Comparison of ENCODE assay signal across 26 cellular contexts in the genomic region with DNA sequence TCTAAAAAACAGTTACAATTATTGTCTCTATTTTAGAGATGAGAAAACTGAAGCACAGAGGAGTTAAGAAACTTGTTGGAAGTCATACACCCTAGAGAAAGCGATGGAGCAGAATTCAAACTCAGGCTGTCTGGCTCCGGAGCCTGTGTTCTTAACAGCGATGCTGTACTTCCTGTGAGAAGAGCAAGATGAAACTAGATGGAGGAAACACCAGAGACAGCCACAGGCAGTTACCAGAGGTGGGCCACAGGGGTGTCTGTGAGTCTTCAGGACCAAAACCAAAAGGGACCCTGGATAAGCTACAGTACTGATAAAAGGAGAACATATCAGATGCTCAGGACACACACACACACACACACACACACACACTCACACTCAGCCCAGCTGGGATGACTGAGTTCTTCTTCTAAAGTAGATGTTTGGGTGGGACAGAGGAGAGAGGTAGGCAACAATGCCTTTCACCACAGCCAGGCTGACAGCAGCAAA.
A peak's percentile ranks its signal among the peaks of the same experiment; 100 is the strongest.
DNase-seq lines count a peak whose midpoint lies in the region; ATAC-seq, FAIRE-seq and TF ChIP-seq lines count a peak whose summit lies in the region.
"Had no signal": no experiment of that assay in that cellular context is flagged by ENCODE, and none has a peak within 500 bp of the region (broad histone marks: within the 10 kb centered on the region; RNA-seq: fewer than 3 reads in every experiment).

No MANE protein-coding gene starts in this region.

- TF ChIP-seq RAD21 in HepG2 (CRISPR knock-in tag; IDR thresholded peaks at IDR 0.05): no peak

- no peaks in the 10 kb centered on the region for H4K20me1 ChIP-seq in HepG2 (ENCODE audit: insufficient read depth, low read length)

- H4K8ac ChIP-seq in mesendoderm (ENCODE audit: low read depth, low read length): no peak overlapping the region

- no peaks in the 10 kb centered on the region for H3K9me3 ChIP-seq in HepG2 (ENCODE audit: low read length)
- H3K9me3 ChIP-seq in right lobe of liver: no peaks in the 10 kb centered on the region
- H3K9me3 ChIP-seq in transverse colon: no peaks in the 10 kb centered on the region

- no peak overlapping the region for H3K4me2 ChIP-seq in HepG2 (ENCODE audit: low read depth, low read length)
- no peak overlapping the region for H3K4me2 ChIP-seq in mesendoderm (ENCODE audit: low read length)

- peak overlapping the region; percentile 3 for H3K18ac ChIP-seq in mesendoderm (ENCODE audit: low read length)

- intact Hi-C loops in HepG2 (cut with micrococcal nuclease; ENCODE audit: unreplicated experiment): no loop called here
- intact Hi-C loops in right lobe of liver (cut with DNase I): no loop called here
- intact Hi-C loops in transverse colon (cut with DNase I; ENCODE audit: low total_unique reads): no loop called here

- H3K27ac ChIP-seq in HepG2 (ENCODE audit: extremely low read length, insufficient read depth, low read length) (no peak overlapping the region), right lobe of liver (no peak overlapping the region), VCaP (peak overlapping the region; percentile 55), mesendoderm (ENCODE audit: low read depth, low read length) (no peak overlapping the region), transverse colon (no peak overlapping the region)
- H3K27ac ChIP-seq: C4-2B, SK-N-MC had no signal

- no peak overlapping the region for H2BK120ac ChIP-seq in mesendoderm (ENCODE audit: low read depth, low read length)

- H3K9ac ChIP-seq in HepG2 (ENCODE audit: insufficient read depth, low read depth, low read length) (no peak overlapping the region), mesendoderm (ENCODE audit: low read length) (no peak overlapping the region)

- H3K79me1 ChIP-seq in mesendoderm (ENCODE audit: low read length): no peaks in the 10 kb centered on the region

- TF ChIP-seq EP300 in HepG2 (IDR thresholded peaks at IDR 0.05; ENCODE audit: low read depth in 2 of 2, low read length in 2 of 2) (no peak), HepG2 (CRISPR knock-in tag; IDR thresholded peaks at IDR 0.05; ENCODE audit: borderline replicate concordance) (no peak), transverse colon (IDR thresholded peaks at IDR 0.05; ENCODE audit: low read depth) (no peak)

- H3K36me3 Mint-ChIP-seq in effector memory CD8-positive, alpha-beta T cell (ENCODE audit: insufficient read depth): no peaks in the 10 kb centered on the region
- H3K36me3 Mint-ChIP-seq: CD8-positive, alpha-beta memory T cell; T-cell had no signal

- FAIRE-seq in HepG2 (lab: Jason Lieb, UNC): no peak
- FAIRE-seq: A204.1, GM12892, HTR-8/SVneo had no signal

- peak; percentile 32 for DNase-seq in HepG2 (ENCODE audit: low spot score)
- no peak for DNase-seq in right lobe of liver
- DNase-seq in mesendoderm: peak; percentile 75
- DNase-seq in transverse colon: no peak
- DNase-seq in effector memory CD8-positive, alpha-beta T cell: no peak
- DNase-seq: Calu3; CD8-positive, alpha-beta memory T cell; DMS153; H7; HFFc6; IMR-90; NCI-H1105; NCI-H146; NCI-H2029; NCI-H226; NCI-H510A treated with DMSO at 0.1 percent for 48 hours; PC-3; SHP77; T-cell had no signal

- ATAC-seq in HepG2 (no peak), right lobe of liver (no peak), HG02938 (IDR thresholded peaks at IDR 0.05; ENCODE audit: unreplicated experiment) (no peak)
- ATAC-seq in effector memory CD8-positive, alpha-beta T cell (replicated peaks): no peak
- ATAC-seq: PC-3, T-cell had no signal

- no TSS peak for BruUV-seq in HepG2 (replicated peaks; lab: Mats Ljungman, UMichigan)

- WGBS in HepG2 (ENCODE audit: low lambda C conversion rate): 45% methylated on average over 3 of the region's 3 CpGs
- WGBS in right lobe of liver (ENCODE audit: insufficient coverage, low coverage, low lambda C conversion rate, missing lambda C conversion rate): 55% methylated on average over 3 of the region's 3 CpGs
- no CpG with 5 or more reads among the region's 3 CpGs for WGBS in mesendoderm (ENCODE audit: extremely low coverage, insufficient coverage, low lambda C conversion rate)
- WGBS in transverse colon (ENCODE audit: low coverage in 1 of 2), 2 donors: 79 to 94% methylated on average over 2 to 3 of the region's 3 CpGs

- POLR2A ChIA-PET in HepG2 (lab: Yijun Ruan, JAX): no interaction called here

- no peak overlapping the region for H3K4me3 Mint-ChIP-seq in effector memory CD8-positive, alpha-beta T cell
- H3K4me3 Mint-ChIP-seq: CD8-positive, alpha-beta memory T cell; HFFc6; T-cell had no signal

- peak overlapping the region; percentile 28 for H2BK5ac ChIP-seq in mesendoderm (ENCODE audit: low read length)

- no peak overlapping the region for H2AK5ac ChIP-seq in mesendoderm (ENCODE audit: low read length)

- in situ Hi-C loops in HepG2 (cut with HindIII; ENCODE audit: extremely low pct_ligation_motif_present, low pct_unique_long_range_greater_than_20kb): no loop called here
- in situ Hi-C loops in transverse colon (cut with MboI; ENCODE audit: low pct_ligation_motif_present in 1 of 4, low pct_unique_long_range_greater_than_20kb in 1 of 4, low sequenced_read_pairs in 3 of 4): no loop called here

- H3K36me3 ChIP-seq in HepG2 (replicated peaks in 1 of 2; ENCODE audit: control insufficient read depth in 1 of 2, insufficient read depth in 2 of 2, low read length in 2 of 2) (no peaks in the 10 kb centered on the region), right lobe of liver (no peaks in the 10 kb centered on the region), mesendoderm (ENCODE audit: control insufficient read depth, insufficient read depth, low read length) (no peaks in the 10 kb centered on the region), transverse colon (no peaks in the 10 kb centered on the region)

- TF ChIP-seq CTCF in HepG2 (CRISPR knock-in tag; IDR thresholded peaks at IDR 0.05) (no peak), right lobe of liver (IDR thresholded peaks at IDR 0.05) (no peak), VCaP (conservative IDR thresholded peaks at IDR 0.05) (no peak), transverse colon (IDR thresholded peaks at IDR 0.05) (no peak)

- no peak overlapping the region for H3K4ac ChIP-seq in mesendoderm (ENCODE audit: low read depth, low read length)

- CTCF ChIA-PET in HepG2 (lab: Yijun Ruan, JAX; ENCODE audit: low intra/inter-chr PET ratio, low total read pairs): no interaction called here

- H3K79me2 ChIP-seq in HepG2 (ENCODE audit: insufficient read depth, low read length) (no peaks in the 10 kb centered on the region), mesendoderm (ENCODE audit: control insufficient read depth, insufficient read depth, low read length) (no peaks in the 10 kb centered on the region)

- no peak overlapping the region for H3K4me3 ChIP-seq in HepG2 (replicated peaks in 1 of 3; ENCODE audit: insufficient read depth in 1 of 3, low read depth in 2 of 3, low read length in 3 of 3)
- H3K4me3 ChIP-seq in right lobe of liver: no peak overlapping the region
- H3K4me3 ChIP-seq in mesendoderm (ENCODE audit: low read length): no peak overlapping the region
- no peak overlapping the region for H3K4me3 ChIP-seq in transverse colon
- H3K4me3 ChIP-seq: SK-N-MC had no signal

- H3K56ac ChIP-seq in mesendoderm (ENCODE audit: low read length): peak overlapping the region; percentile 22

- peaks cover 5 to 10% of the 10 kb centered on the region in 2 donors for H3K9me3 Mint-ChIP-seq in effector memory CD8-positive, alpha-beta T cell
- H3K9me3 Mint-ChIP-seq: HFFc6 had no signal

- no peaks in the 10 kb centered on the region for H3K4me1 Mint-ChIP-seq in effector memory CD8-positive, alpha-beta T cell (ENCODE audit: low read depth in 2 of 2)
- H3K4me1 Mint-ChIP-seq: CD8-positive, alpha-beta memory T cell; T-cell had no signal

- H3K27me3 Mint-ChIP-seq in effector memory CD8-positive, alpha-beta T cell: no peaks in the 10 kb centered on the region
- H3K27me3 Mint-ChIP-seq: CD8-positive, alpha-beta memory T cell had no signal

- H2AFZ ChIP-seq in HepG2 (ENCODE audit: low read length): no peak overlapping the region

- no peak for TF ChIP-seq POLR2A in HepG2 (IDR thresholded peaks at IDR 0.05; ENCODE audit: insufficient read depth in 1 of 2, low read depth in 2 of 2, low read length in 2 of 2)
- no peak for TF ChIP-seq POLR2A in right lobe of liver (IDR thresholded peaks at IDR 0.05)
- no peak for TF ChIP-seq POLR2A in transverse colon (IDR thresholded peaks at IDR 0.05)

- no peak overlapping the region for H2BK15ac ChIP-seq in mesendoderm (replicated peaks; ENCODE audit: low read depth)

- no peak overlapping the region for H3K23ac ChIP-seq in mesendoderm (ENCODE audit: low read length)

- H3K4me1 ChIP-seq in HepG2 (ENCODE audit: insufficient read depth, low read length) (peaks cover 44% of the 10 kb centered on the region), right lobe of liver (peaks cover 0 to 3% (median 0%) of the 10 kb centered on the region in 4 donors), mesendoderm (ENCODE audit: control insufficient read depth, low read depth, low read length) (peaks cover 6% of the 10 kb centered on the region), transverse colon (no peaks in the 10 kb centered on the region)

- H4K5ac ChIP-seq in mesendoderm (ENCODE audit: low read length): no peak overlapping the region

- H3K27ac Mint-ChIP-seq in effector memory CD8-positive, alpha-beta T cell: no peak overlapping the region
- H3K27ac Mint-ChIP-seq: CD8-positive, alpha-beta memory T cell; HFFc6; T-cell had no signal

- no peaks in the 10 kb centered on the region for H3K27me3 ChIP-seq in HepG2 (ENCODE audit: control insufficient read depth in 1 of 2, insufficient read depth in 2 of 2, low read length in 2 of 2)
- no peaks in the 10 kb centered on the region for H3K27me3 ChIP-seq in right lobe of liver
- no peaks in the 10 kb centered on the region for H3K27me3 ChIP-seq in mesendoderm (ENCODE audit: insufficient read depth, low read length, poor library complexity)
- no peaks in the 10 kb centered on the region for H3K27me3 ChIP-seq in transverse colon

TF ChIP-seq in HepG2, 621 proteins besides CTCF, POLR2A, EP300 and RAD21 (continues in another document):
- no peak for TF ChIP-seq ZSCAN9 (CRISPR knock-in tag; IDR thresholded peaks at IDR 0.05; ENCODE audit: borderline replicate concordance)
- TF ChIP-seq, protein P1, sequence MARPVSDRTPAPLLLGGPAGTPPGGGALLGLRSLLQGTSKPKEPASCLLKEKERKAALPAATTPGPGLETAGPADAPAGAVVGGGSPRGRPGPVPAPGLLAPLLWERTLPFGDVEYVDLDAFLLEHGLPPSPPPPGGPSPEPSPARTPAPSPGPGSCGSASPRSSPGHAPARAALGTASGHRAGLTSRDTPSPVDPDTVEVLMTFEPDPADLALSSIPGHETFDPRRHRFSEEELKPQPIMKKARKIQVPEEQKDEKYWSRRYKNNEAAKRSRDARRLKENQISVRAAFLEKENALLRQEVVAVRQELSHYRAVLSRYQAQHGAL (CRISPR knock-in tag; IDR thresholded peaks at IDR 0.05; ENCODE audit: not compliant biosample characterization): no peak
- no peak for TF ChIP-seq ZNF335 (CRISPR knock-in tag; IDR thresholded peaks at IDR 0.05)
- TF ChIP-seq PRPF4 (IDR thresholded peaks at IDR 0.05; ENCODE audit: low read depth, low read length, poor library complexity, severe bottlenecking): no peak
- TF ChIP-seq NAIF1 (CRISPR knock-in tag; IDR thresholded peaks at IDR 0.05; ENCODE audit: borderline replicate concordance): no peak

Comparison
In these comparisons a context has a peak if more than half of its experiments do, and no peak if none do; other contexts are left out.
1. DNase-seq: peak in HepG2 (single experiment) and mesendoderm (single experiment); none in right lobe of liver (0 of 3), transverse colon (single experiment) and effector memory CD8-positive, alpha-beta T cell (0 of 3).